In genomic region chrX:131741103-131741581, GRCh38 we compare ENCODE assay signal across 10 cellular contexts.
A peak's percentile ranks its signal among the peaks of the same experiment; 100 is the strongest.
DNase-seq lines count a peak whose midpoint lies in the region; ATAC-seq and TF ChIP-seq lines count a peak whose summit lies in the region.
"Had no signal": no experiment of that assay in that cellular context is flagged by ENCODE, and none has a peak within 500 bp of the region (broad histone marks: within the 10 kb centered on the region; RNA-seq: fewer than 3 reads in every experiment).

No MANE protein-coding gene starts in this region.

- intact Hi-C loops in right lobe of liver (cut with DNase I) (no loop called here), PC-3 (cut with micrococcal nuclease) (no loop called here)

- no peaks in the 10 kb centered on the region for H4K20me1 ChIP-seq in PC-3 (ENCODE audit: low read length)

- H3K4me3 ChIP-seq in AG09309 (ENCODE audit: control insufficient read depth, low read depth, low read length) (peak overlapping the region; percentile 34), right lobe of liver (peak overlapping the region; percentile 42 to 59 (median 52)), PC-3 (ENCODE audit: low read length) (no peak overlapping the region)

- no peak overlapping the region for H2AFZ ChIP-seq in PC-3 (ENCODE audit: low read length)

- DNase-seq in AG09309 (ENCODE audit: low read depth) (no peak), T-helper 9 cell (peak; percentile 83), right lobe of liver (peak in 2 of 3 donors; percentile 74 to 79), GM19240 (ENCODE audit: insufficient read length, low spot score) (no peak), DMS153 (lab: John Stamatoyannopoulos, UW) (no peak), PC-3 (no peak)
- DNase-seq in activated CD4-positive, alpha-beta memory T cell treated with anti-CD3 and anti-CD28 coated beads, Interleukin-2, amount 10 ng/mL, durations not matched to agents 7 days and 5 days: no peak
- DNase-seq: foreskin keratinocyte had no signal

- H3K9me2 ChIP-seq in PC-3 (replicated peaks; ENCODE audit: low read length): no peaks in the 10 kb centered on the region

- 44% methylated on average over 7 of the region's 12 CpGs for WGBS in right lobe of liver (ENCODE audit: insufficient coverage, low coverage, low lambda C conversion rate, missing lambda C conversion rate)

- no TSS peak for BruUV-seq in PC-3 (replicated peaks; lab: Mats Ljungman, UMichigan)

- H3K9me3 ChIP-seq in right lobe of liver (no peaks in the 10 kb centered on the region), PC-3 (ENCODE audit: low read length) (no peaks in the 10 kb centered on the region)

- no peaks in the 10 kb centered on the region for H3F3A ChIP-seq in PC-3 (ENCODE audit: low read length, unreplicated experiment)

- H3K4me1 Mint-ChIP-seq in activated CD4-positive, alpha-beta memory T cell treated with anti-CD3 and anti-CD28 coated beads, Interleukin-2, amount 10 ng/mL, durations not matched to agents 7 days and 5 days: no peaks in the 10 kb centered on the region

- H3K4me2 ChIP-seq in PC-3 (ENCODE audit: low read length): no peak overlapping the region

- H3K79me2 ChIP-seq in PC-3 (ENCODE audit: low read length): no peaks in the 10 kb centered on the region

- ATAC-seq in GM19468 (IDR thresholded peaks at IDR 0.05; ENCODE audit: extremely low read depth, unreplicated experiment): peak; percentile 61
- ATAC-seq in right lobe of liver: peak in 3 of 4 donors; percentile 85 to 87 (median 86)
- no peak for ATAC-seq in PC-3
- ATAC-seq: foreskin keratinocyte had no signal

- CTCF ChIA-PET in activated CD4-positive, alpha-beta memory T cell treated with anti-CD3 and anti-CD28 coated beads, Interleukin-2, amount 10 ng/mL, durations not matched to agents 7 days and 5 days (lab: Charles Lee): no interaction called here
- CTCF ChIA-PET in PC-3 (lab: Charles Lee): no interaction called here

- H3K4me1 ChIP-seq in right lobe of liver: peaks cover 0 to 4% (median 0%) of the 10 kb centered on the region in 4 donors
- H3K4me1 ChIP-seq in PC-3 (ENCODE audit: insufficient read depth, low read length): peaks cover 4% of the 10 kb centered on the region
- H3K4me1 ChIP-seq: foreskin keratinocyte had no signal

- H3K27ac ChIP-seq in right lobe of liver (peak overlapping the region; percentile 65 to 71 (median 66)), PC-3 (ENCODE audit: low read length) (no peak overlapping the region)
- H3K27ac ChIP-seq: foreskin keratinocyte, VCaP had no signal

- H3K9ac ChIP-seq in PC-3 (ENCODE audit: low read length): no peak overlapping the region

- no peaks in the 10 kb centered on the region for H3K27me3 Mint-ChIP-seq in activated CD4-positive, alpha-beta memory T cell treated with anti-CD3 and anti-CD28 coated beads, Interleukin-2, amount 10 ng/mL, durations not matched to agents 7 days and 5 days

- peak; percentile 42 for TF ChIP-seq CTCF in AG09309 (IDR thresholded peaks at IDR 0.05; ENCODE audit: control insufficient read depth, insufficient read depth, low read depth, low read length, missing control alignments)
- peak; percentile 34 to 51 (median 46) for TF ChIP-seq CTCF in right lobe of liver (IDR thresholded peaks at IDR 0.05)
- no peak for TF ChIP-seq CTCF in PC-3 (conservative IDR thresholded peaks at IDR 0.05; ENCODE audit: low read depth, low read length)

- POLR2A ChIA-PET in activated CD4-positive, alpha-beta memory T cell treated with anti-CD3 and anti-CD28 coated beads, Interleukin-2, amount 10 ng/mL, durations not matched to agents 7 days and 5 days (lab: Charles Lee): no interaction called here
- POLR2A ChIA-PET in PC-3 (lab: Charles Lee; ENCODE audit: unreplicated experiment): no interaction called here

- H3K4me3 Mint-ChIP-seq in activated CD4-positive, alpha-beta memory T cell treated with anti-CD3 and anti-CD28 coated beads, Interleukin-2, amount 10 ng/mL, durations not matched to agents 7 days and 5 days: no peak overlapping the region

- peaks cover 27% of the 10 kb centered on the region for H3K36me3 Mint-ChIP-seq in activated CD4-positive, alpha-beta memory T cell treated with anti-CD3 and anti-CD28 coated beads, Interleukin-2, amount 10 ng/mL, durations not matched to agents 7 days and 5 days (ENCODE audit: low read depth)

- no peak for TF ChIP-seq POLR2A in right lobe of liver (IDR thresholded peaks at IDR 0.05)

- peaks cover 2% of the 10 kb centered on the region for H3K9me3 Mint-ChIP-seq in activated CD4-positive, alpha-beta memory T cell treated with anti-CD3 and anti-CD28 coated beads, Interleukin-2, amount 10 ng/mL, durations not matched to agents 7 days and 5 days

- H3K27ac Mint-ChIP-seq in activated CD4-positive, alpha-beta memory T cell treated with anti-CD3 and anti-CD28 coated beads, Interleukin-2, amount 10 ng/mL, durations not matched to agents 7 days and 5 days: no peak overlapping the region

- no peaks in the 10 kb centered on the region for H3K27me3 ChIP-seq in right lobe of liver
- no peaks in the 10 kb centered on the region for H3K27me3 ChIP-seq in PC-3 (ENCODE audit: low read length)
- H3K27me3 ChIP-seq: foreskin keratinocyte had no signal

- no peaks in the 10 kb centered on the region for H3K36me3 ChIP-seq in right lobe of liver
- no peaks in the 10 kb centered on the region for H3K36me3 ChIP-seq in PC-3 (ENCODE audit: low read depth, low read length)

Comparison
In these comparisons a context has a peak if more than half of its experiments do, and no peak if none do; other contexts are left out.
1. DNase-seq: peak in T-helper 9 cell (single experiment) and right lobe of liver (2 of 3); none in AG09309 (single experiment), GM19240 (single experiment), DMS153 (single experiment), activated CD4-positive, alpha-beta memory T cell treated with anti-CD3 and anti-CD28 coated beads, Interleukin-2, amount 10 ng/mL, durations not matched to agents 7 days and 5 days (single experiment) and PC-3 (single experiment).